16 cellular contexts compared by ENCODE assay signal in genomic region chr10:22042557-22043326, GRCh38. TPM values are rescaled to one million over a fixed set of nuclear protein-coding genes. Genes with fewer than 3 reads are reported as not detected.
DNase-seq lines count a peak whose midpoint lies in the region; ATAC-seq, FAIRE-seq and TF ChIP-seq lines count a peak whose summit lies in the region.
"Had no signal": no experiment of that assay in that cellular context is flagged by ENCODE, and none has a peak within 500 bp of the region (broad histone marks: within the 10 kb centered on the region; RNA-seq: fewer than 3 reads in every experiment).

No MANE protein-coding gene starts in this region.

- no peak overlapping the region for H3K4me3 ChIP-seq in mesendoderm (ENCODE audit: low read length)
- no peak overlapping the region for H3K4me3 ChIP-seq in tibial artery
- H3K4me3 ChIP-seq: coronary artery, GM23248 had no signal

- no peak overlapping the region for H4K5ac ChIP-seq in mesendoderm (ENCODE audit: low read length)

- H3K36me3 ChIP-seq in mesendoderm (ENCODE audit: control insufficient read depth, insufficient read depth, low read length), result no peaks in the 10 kb centered on the region
- H3K36me3 ChIP-seq in tibial artery, result no peaks in the 10 kb centered on the region
- H3K36me3 ChIP-seq: BE2C had no signal

- no peak overlapping the region for H3K4me3 Mint-ChIP-seq in endothelial cell (ENCODE audit: unreplicated experiment)
- H3K4me3 Mint-ChIP-seq: activated naive CD8-positive, alpha-beta T cell treated with anti-CD3 and anti-CD28 coated beads, Interleukin-2, amount 10 ng/mL, durations not matched to agents 7 days and 5 days; naive thymus-derived CD8-positive, alpha-beta T cell had no signal

- no CpG with 5 or more reads among the region's 8 CpGs for WGBS in mesendoderm (ENCODE audit: extremely low coverage, insufficient coverage, low lambda C conversion rate)

- no peak overlapping the region for H3K9ac ChIP-seq in mesendoderm (ENCODE audit: low read length)
- H3K9ac ChIP-seq: GM23248 had no signal

- peaks cover 14% of the 10 kb centered on the region for H3K4me1 Mint-ChIP-seq in endothelial cell (ENCODE audit: unreplicated experiment)

- peak overlapping the region; percentile 43 for H3K56ac ChIP-seq in mesendoderm (ENCODE audit: low read length)

- no peak overlapping the region for H3K4ac ChIP-seq in mesendoderm (ENCODE audit: low read depth, low read length)

- no peaks in the 10 kb centered on the region for H3K79me1 ChIP-seq in mesendoderm (ENCODE audit: low read length)

- intact Hi-C loops in tibial artery (cut with DNase I; ENCODE audit: low total_unique reads), result no loop called here

- H2BK5ac ChIP-seq in mesendoderm (ENCODE audit: low read length), result no peak overlapping the region

- H3K27me3 ChIP-seq in mesendoderm (ENCODE audit: insufficient read depth, low read length, poor library complexity) (no peaks in the 10 kb centered on the region), tibial artery (no peaks in the 10 kb centered on the region)
- H3K27me3 ChIP-seq: BE2C had no signal

- no peaks in the 10 kb centered on the region for H3K9me3 Mint-ChIP-seq in endothelial cell (ENCODE audit: unreplicated experiment)
- H3K9me3 Mint-ChIP-seq: activated naive CD8-positive, alpha-beta T cell treated with anti-CD3 and anti-CD28 coated beads, Interleukin-2, amount 10 ng/mL, durations not matched to agents 7 days and 5 days; naive thymus-derived CD8-positive, alpha-beta T cell had no signal

- TF ChIP-seq CTCF in endothelial cell (IDR thresholded peaks at IDR 0.05; ENCODE audit: unreplicated experiment) (no peak), tibial artery (IDR thresholded peaks at IDR 0.05) (no peak)

- H3K27ac ChIP-seq in mesendoderm (ENCODE audit: low read depth, low read length) (peak overlapping the region; percentile 0), tibial artery (no peak overlapping the region)
- H3K27ac ChIP-seq: coronary artery, GM23248 had no signal

- DNase-seq in GDM1 (lab: John Stamatoyannopoulos, UW), result peak; percentile 7
- DNase-seq in NCI-H460 (ENCODE audit: extremely low read depth, low read depth), result peak; percentile 72
- DNase-seq in endothelial cell (ENCODE audit: low spot score), result peak; percentile 9
- peak; percentile 83 for DNase-seq in mesendoderm
- no peak for DNase-seq in tibial artery
- no peak for DNase-seq in NCI-H510A treated with DMSO at 0.1 percent for 48 hours (lab: John Stamatoyannopoulos, UW)
- DNase-seq in frontal cortex (ENCODE audit: low spot score in 2 of 2), result no peak
- DNase-seq: activated naive CD8-positive, alpha-beta T cell treated with anti-CD3 and anti-CD28 coated beads, Interleukin-2, amount 10 ng/mL, durations not matched to agents 7 days and 5 days; BE2C; GM23248; naive thymus-derived CD8-positive, alpha-beta T cell; NCI-H2171; stimulated activated naive CD8-positive, alpha-beta T cell treated with anti-CD3 and anti-CD28 coated beads, Interleukin-15, Interleukin-2, amounts not matched to agents 100 U/mL and 50 U/mL, for 24 hours had no signal

- H3K4me2 ChIP-seq in mesendoderm (ENCODE audit: low read length), result no peak overlapping the region

- H2BK120ac ChIP-seq in mesendoderm (ENCODE audit: low read depth, low read length), result peak overlapping the region; percentile 91

- H3K27ac Mint-ChIP-seq in endothelial cell (ENCODE audit: unreplicated experiment), result peak overlapping the region; percentile 48
- H3K27ac Mint-ChIP-seq: activated naive CD8-positive, alpha-beta T cell treated with anti-CD3 and anti-CD28 coated beads, Interleukin-2, amount 10 ng/mL, durations not matched to agents 7 days and 5 days; naive thymus-derived CD8-positive, alpha-beta T cell had no signal

- FAIRE-seq in frontal cortex (lab: Jason Lieb, UNC), result no peak

- H3K4me1 ChIP-seq in mesendoderm (ENCODE audit: control insufficient read depth, low read depth, low read length), result peaks cover 5% of the 10 kb centered on the region
- H3K4me1 ChIP-seq in tibial artery, result no peaks in the 10 kb centered on the region

- H3K23ac ChIP-seq in mesendoderm (ENCODE audit: low read length), result no peak overlapping the region

- H2AK5ac ChIP-seq in mesendoderm (ENCODE audit: low read length), result no peak overlapping the region

- no peaks in the 10 kb centered on the region for H3K79me2 ChIP-seq in mesendoderm (ENCODE audit: control insufficient read depth, insufficient read depth, low read length)

- H4K8ac ChIP-seq in mesendoderm (ENCODE audit: low read depth, low read length), result no peak overlapping the region

- no peak for ATAC-seq in GM18909 (IDR thresholded peaks at IDR 0.05; ENCODE audit: poor library complexity, unreplicated experiment)
- ATAC-seq: activated CD4-positive, CD25-positive, alpha-beta regulatory T cell treated with anti-CD3 and anti-CD28 coated beads, Interleukin-2, amount 50 U/mL, for 24 hours; naive thymus-derived CD8-positive, alpha-beta T cell; stimulated activated naive CD8-positive, alpha-beta T cell treated with anti-CD3 and anti-CD28 coated beads, Interleukin-15, Interleukin-2, amounts not matched to agents 100 U/mL and 50 U/mL, for 24 hours had no signal

- no peak overlapping the region for H2BK15ac ChIP-seq in mesendoderm (replicated peaks; ENCODE audit: low read depth)

- H3K9me3 ChIP-seq in tibial artery, result no peaks in the 10 kb centered on the region
- H3K9me3 ChIP-seq: BE2C had no signal

- no peaks in the 10 kb centered on the region for H3K36me3 Mint-ChIP-seq in endothelial cell (ENCODE audit: low read depth, unreplicated experiment)
- H3K36me3 Mint-ChIP-seq: activated naive CD8-positive, alpha-beta T cell treated with anti-CD3 and anti-CD28 coated beads, Interleukin-2, amount 10 ng/mL, durations not matched to agents 7 days and 5 days had no signal

- no peaks in the 10 kb centered on the region for H3K27me3 Mint-ChIP-seq in endothelial cell (ENCODE audit: unreplicated experiment)

- H3K18ac ChIP-seq in mesendoderm (ENCODE audit: low read length), result peak overlapping the region; percentile 95

RNA-seq across cellular contexts. Expression of gene DNAJC1, which starts 39.2 kb away (rescaled TPM):
- 23.1 and 28.2 TPM in 2 replicates for total RNA-seq in NCI-H460 (2014; rRNA removed; shearing (Covaris generic))
- polyA plus RNA-seq in NCI-H460 (2014; cell fraction: nucleus; rRNA removed), result 30.3 and 113 TPM in 2 replicates
- total RNA-seq in endothelial cell (ENCODE audit: unreplicated experiment) (32.0 TPM), frontal cortex (20.0 TPM)
- polyA plus RNA-seq in mesendoderm (2013, experiment 1 of 2), result 21.8 TPM
- 21.5 TPM for polyA plus RNA-seq in mesendoderm (2013, experiment 2 of 2)

Comparison
In these comparisons a context has a peak if more than half of its experiments do, and no peak if none do; other contexts are left out.
1. DNase-seq: peak in GDM1 (single experiment), NCI-H460 (single experiment), endothelial cell (single experiment) and mesendoderm (single experiment); none in tibial artery (0 of 2), NCI-H510A treated with DMSO at 0.1 percent for 48 hours (single experiment) and frontal cortex (0 of 2).